Comparison of ENCODE assay signal across 1 cellular context in genomic region chr19:11446652-11447301, GRCh38.
TF ChIP-seq lines count a peak whose summit lies in the region.

No MANE protein-coding gene starts in this region.

TF ChIP-seq in GM23338, 12 proteins besides CTCF, POLR2A, EP300 and RAD21 (continued from another document):
- TF ChIP-seq ZNF462 (CRISPR knock-in tag; IDR thresholded peaks at IDR 0.05) (no peak), CREB1 (CRISPR knock-in tag; IDR thresholded peaks at IDR 0.05; ENCODE audit: low read depth) (no peak)
TF ChIP-seq in GM23338: peak in this region for 0.
